ENCODE assay signal across 10 cellular contexts in the genomic region with DNA sequence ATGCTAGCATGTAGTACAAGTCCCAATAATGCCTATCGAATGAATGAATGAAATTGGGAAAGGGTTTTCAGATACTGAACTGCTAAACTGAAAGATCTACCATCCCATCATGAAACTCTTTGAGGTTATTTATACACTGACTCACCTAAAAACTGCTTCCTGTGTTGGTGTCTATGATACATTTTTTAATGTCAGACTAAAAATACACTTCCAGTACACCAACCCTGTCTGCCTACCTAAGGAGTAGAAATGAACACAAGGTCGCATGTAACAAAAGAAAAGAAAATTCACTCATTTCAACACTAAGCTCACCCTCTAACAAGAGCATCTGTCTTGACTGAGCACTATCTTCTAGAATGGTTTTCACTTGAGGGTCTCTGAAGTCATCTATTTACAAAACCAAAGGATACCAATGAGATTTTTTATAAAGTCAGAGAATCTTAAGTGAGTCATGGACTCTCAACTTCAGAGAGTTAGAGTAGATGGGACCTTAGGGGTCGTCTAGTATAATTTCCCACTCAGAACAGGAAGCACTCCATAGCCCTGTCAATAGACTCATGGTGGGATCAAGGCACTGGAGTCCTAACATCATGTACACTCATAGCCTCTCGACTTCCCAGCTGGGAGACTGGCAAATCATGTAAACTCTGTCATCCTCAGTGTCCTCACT. TPM values are rescaled to one million over a fixed set of nuclear protein-coding genes. Genes with fewer than 3 reads are reported as not detected.
DNase-seq lines count a peak whose midpoint lies in the region; ATAC-seq and TF ChIP-seq lines count a peak whose summit lies in the region.
"Had no signal": no experiment of that assay in that cellular context is flagged by ENCODE, and none has a peak within 500 bp of the region (broad histone marks: within the 10 kb centered on the region; RNA-seq: fewer than 3 reads in every experiment).

No MANE protein-coding gene starts in this region.

- H2AFZ ChIP-seq in smooth muscle cell (ENCODE audit: low read depth) (no peak overlapping the region), OCI-LY7 (ENCODE audit: low read length) (no peak overlapping the region)

- H3K79me2 ChIP-seq in smooth muscle cell (ENCODE audit: low read depth) (peaks cover 4% of the 10 kb centered on the region), OCI-LY7 (ENCODE audit: insufficient read depth, low read depth, low read length) (no peaks in the 10 kb centered on the region)

- intact Hi-C loops in OCI-LY7 (cut with micrococcal nuclease; ENCODE audit: unreplicated experiment), result no loop called here

- H3K4me3 ChIP-seq in smooth muscle cell (no peak overlapping the region), OCI-LY7 (ENCODE audit: low read depth, low read length, poor library complexity, severe bottlenecking) (no peak overlapping the region)
- H3K4me3 ChIP-seq: body of pancreas, right atrium auricular region had no signal

- H3K4me1 ChIP-seq in smooth muscle cell (ENCODE audit: low read depth) (peaks cover 24% of the 10 kb centered on the region), OCI-LY7 (ENCODE audit: insufficient read depth, low read length, poor library complexity, severe bottlenecking) (peaks cover 5% of the 10 kb centered on the region)

- peaks cover 8% of the 10 kb centered on the region for H3K9me3 Mint-ChIP-seq in activated T-helper 17 cell treated with anti-CD3 and anti-CD28 coated beads, Interleukin-2, amount 50 U/mL, for 72 hours

- POLR2A ChIA-PET in OCI-LY7 (lab: Charles Lee), result interaction anchor here (1.0 kb wide), 1 partner anchor 18 kb away, joined by 3 read pairs; no protein-coding TSS in a partner anchor

- no peak overlapping the region for H3K9ac ChIP-seq in smooth muscle cell (ENCODE audit: low read depth)

- H3K36me3 Mint-ChIP-seq in activated T-helper 17 cell treated with anti-CD3 and anti-CD28 coated beads, Interleukin-2, amount 50 U/mL, for 72 hours (ENCODE audit: low read depth), result no peaks in the 10 kb centered on the region

- H3K9me3 ChIP-seq in smooth muscle cell (replicated peaks; ENCODE audit: low read depth), result no peaks in the 10 kb centered on the region
- H3K9me3 ChIP-seq in OCI-LY7 (ENCODE audit: low read length), result no peaks in the 10 kb centered on the region
- H3K9me3 ChIP-seq: body of pancreas, right atrium auricular region had no signal

- H3K27ac ChIP-seq in smooth muscle cell (ENCODE audit: low read depth) (peak overlapping the region; percentile 39), OCI-LY7 (ENCODE audit: low read depth, low read length, poor library complexity, severe bottlenecking) (no peak overlapping the region)
- H3K27ac ChIP-seq: right atrium auricular region had no signal

- no peak for DNase-seq in smooth muscle cell (lab: John Stamatoyannopoulos, UW; ENCODE audit: unreplicated experiment)
- DNase-seq in OCI-LY7 (ENCODE audit: low spot score), result no peak
- no peak for DNase-seq in KBM-7
- no peak for DNase-seq in NCI-H2196 (lab: John Stamatoyannopoulos, UW; ENCODE audit: unreplicated experiment)
- DNase-seq: body of pancreas, GF-D8 had no signal

- BruUV-seq in OCI-LY7 (replicated peaks; lab: Mats Ljungman, UMichigan), result no TSS peak

- 71% methylated on average over 4 of the region's 4 CpGs for WGBS in smooth muscle cell (ENCODE audit: low lambda C conversion rate)

- H3K27ac Mint-ChIP-seq in activated T-helper 17 cell treated with anti-CD3 and anti-CD28 coated beads, Interleukin-2, amount 50 U/mL, for 72 hours, result no peak overlapping the region

- no peaks in the 10 kb centered on the region for H3K27me3 ChIP-seq in smooth muscle cell (ENCODE audit: low read depth)
- H3K27me3 ChIP-seq: body of pancreas, right atrium auricular region had no signal

- H3K4me1 Mint-ChIP-seq in activated T-helper 17 cell treated with anti-CD3 and anti-CD28 coated beads, Interleukin-2, amount 50 U/mL, for 72 hours, result no peaks in the 10 kb centered on the region

- TF ChIP-seq CTCF in smooth muscle cell (IDR thresholded peaks at IDR 0.05; ENCODE audit: borderline replicate concordance, insufficient read depth, poor library complexity, severe bottlenecking) (no peak), OCI-LY7 (conservative IDR thresholded peaks at IDR 0.05; ENCODE audit: low read length) (no peak)

- H3F3A ChIP-seq in smooth muscle cell (ENCODE audit: low read depth), result peaks cover 20% of the 10 kb centered on the region

- no peak overlapping the region for H3K4me3 Mint-ChIP-seq in activated T-helper 17 cell treated with anti-CD3 and anti-CD28 coated beads, Interleukin-2, amount 50 U/mL, for 72 hours

- peaks cover 14% of the 10 kb centered on the region for H3K27me3 Mint-ChIP-seq in activated T-helper 17 cell treated with anti-CD3 and anti-CD28 coated beads, Interleukin-2, amount 50 U/mL, for 72 hours

- no peaks in the 10 kb centered on the region for H4K20me1 ChIP-seq in smooth muscle cell (ENCODE audit: low read depth)
- no peaks in the 10 kb centered on the region for H4K20me1 ChIP-seq in OCI-LY7 (ENCODE audit: insufficient read depth, low read length)

- H3K9me2 ChIP-seq in OCI-LY7 (ENCODE audit: insufficient read depth, low read length), result no peaks in the 10 kb centered on the region

- CTCF ChIA-PET in OCI-LY7 (lab: Charles Lee; ENCODE audit: unreplicated experiment), result no interaction called here

- in situ Hi-C loops in KBM-7 (cut with MboI; ENCODE audit: low pct_unique_long_range_greater_than_20kb, low sequenced_read_pairs), result no loop called here

- peak; percentile 73 for ATAC-seq in GM19351 (IDR thresholded peaks at IDR 0.05; ENCODE audit: unreplicated experiment)
- ATAC-seq in HG02884 (IDR thresholded peaks at IDR 0.05; ENCODE audit: unreplicated experiment), result peak; percentile 51
- peak; percentile 58 for ATAC-seq in activated T-helper 17 cell treated with anti-CD3 and anti-CD28 coated beads, Interleukin-2, amount 50 U/mL, for 72 hours (replicated peaks)
- ATAC-seq: body of pancreas had no signal

- H3K36me3 ChIP-seq in smooth muscle cell (ENCODE audit: low read depth) (no peaks in the 10 kb centered on the region), OCI-LY7 (ENCODE audit: insufficient read depth, low read length) (no peaks in the 10 kb centered on the region)
- H3K36me3 ChIP-seq: right atrium auricular region had no signal

- H3K4me2 ChIP-seq in smooth muscle cell (no peak overlapping the region), OCI-LY7 (ENCODE audit: low read length) (no peak overlapping the region)

RNA-seq across cellular contexts. Expression of a gene that starts 53.4 kb away (rescaled TPM):
- under 1 TPM in 1 of 2 donors, not detected in 1; 0.11 TPM for total RNA-seq in activated T-helper 17 cell treated with anti-CD3 and anti-CD28 coated beads, Interleukin-2, amount 50 U/mL, for 72 hours
- total RNA-seq in smooth muscle cell (92.5 and 112 TPM in 2 replicates), OCI-LY7 (2022) (0.31 TPM in 1 of 2 replicates, not detected in the other)
- 58.1 and 93.2 TPM in 2 replicates for polyA plus RNA-seq in smooth muscle cell
- not detected in 2 replicates for total RNA-seq in OCI-LY7 (2014; rRNA removed; shearing (Covaris generic))

Comparison
In these comparisons a context has a peak if more than half of its experiments do, and no peak if none do; other contexts are left out.
1. RNA of a gene that starts 53.4 kb away (total RNA-seq): 92.5 to 112 TPM in smooth muscle cell; 0.11 TPM in activated T-helper 17 cell treated with anti-CD3 and anti-CD28 coated beads, Interleukin-2, amount 50 U/mL, for 72 hours and 0.31 TPM in OCI-LY7; every median in the first group is over 10 times any median in the second.
2. Peak in every context shown above with its lines, with median percentiles within 50 percentile points of each other: ATAC-seq.